8 cellular contexts compared by ENCODE assay signal in genomic region chr1:183185941-183186490, GRCh38. TPM values are rescaled to one million over a fixed set of nuclear protein-coding genes. Genes with fewer than 3 reads are reported as not detected.
DNase-seq lines count a peak whose midpoint lies in the region; ATAC-seq lines count a peak whose summit lies in the region.

Gene LAMC2 (plus strand): TSS chr1:183186264. CDS start chr1:183186353, 89 bp downstream.

- intact Hi-C loops in right cardiac atrium (cut with DNase I), result no loop called here

- WGBS in right cardiac atrium, result 35% methylated on average over 30 of the region's 30 CpGs

- H3K36me3 Mint-ChIP-seq in activated T-helper 17 cell treated with anti-CD3 and anti-CD28 coated beads, Interleukin-2, amount 50 U/mL, for 72 hours (ENCODE audit: low read depth), result no peaks in the 10 kb centered on the region

- H3K4me1 ChIP-seq in right cardiac atrium (ENCODE audit: control insufficient read depth, insufficient read depth, low read length), result peaks cover 2% of the 10 kb centered on the region

- peaks cover 27% of the 10 kb centered on the region for H3K27me3 Mint-ChIP-seq in activated T-helper 17 cell treated with anti-CD3 and anti-CD28 coated beads, Interleukin-2, amount 50 U/mL, for 72 hours

- no peak within 1 kb of the TSS for H3K27ac Mint-ChIP-seq in activated T-helper 17 cell treated with anti-CD3 and anti-CD28 coated beads, Interleukin-2, amount 50 U/mL, for 72 hours

- DNase-seq in NCI-H345 (lab: John Stamatoyannopoulos, UW) (peak; percentile 14), NCI-H345 treated with DMSO at 0.1 percent for 48 hours (lab: John Stamatoyannopoulos, UW; ENCODE audit: unreplicated experiment) (no peak), right cardiac atrium (peak in 2 of 3 donors; percentile 22 to 63), retina (peak; percentile 66), COLO829 (ENCODE audit: low spot score) (no peak)

- H3K9me3 ChIP-seq in right cardiac atrium (ENCODE audit: control insufficient read depth, low read length), result no peaks in the 10 kb centered on the region

- no peaks in the 10 kb centered on the region for H3K9me3 Mint-ChIP-seq in activated T-helper 17 cell treated with anti-CD3 and anti-CD28 coated beads, Interleukin-2, amount 50 U/mL, for 72 hours

- H3K4me3 Mint-ChIP-seq in activated T-helper 17 cell treated with anti-CD3 and anti-CD28 coated beads, Interleukin-2, amount 50 U/mL, for 72 hours, result no peak within 1 kb of the TSS

- ATAC-seq in activated T-helper 17 cell treated with anti-CD3 and anti-CD28 coated beads, Interleukin-2, amount 50 U/mL, for 72 hours (replicated peaks), result peak; percentile 86
- ATAC-seq in right cardiac atrium (peak; percentile 80), HG02973 (IDR thresholded peaks at IDR 0.05; ENCODE audit: unreplicated experiment) (no peak), HG02970 (IDR thresholded peaks at IDR 0.05; ENCODE audit: low FRiP score, unreplicated experiment) (no peak)

- H3K27ac ChIP-seq in right cardiac atrium (ENCODE audit: low read length), result no peak within 1 kb of the TSS

- H3K4me3 ChIP-seq in right cardiac atrium (ENCODE audit: low read length), result peak within 1 kb of the TSS; percentile 30

- H3K4me1 Mint-ChIP-seq in activated T-helper 17 cell treated with anti-CD3 and anti-CD28 coated beads, Interleukin-2, amount 50 U/mL, for 72 hours, result no peaks in the 10 kb centered on the region

- no peaks in the 10 kb centered on the region for H3K27me3 ChIP-seq in right cardiac atrium (ENCODE audit: control insufficient read depth, insufficient read depth)

RNA-seq across cellular contexts. Expression of gene LAMC2, which starts in this region (rescaled TPM):
- under 1 TPM; 0.04 to 0.05 TPM for total RNA-seq in activated T-helper 17 cell treated with anti-CD3 and anti-CD28 coated beads, Interleukin-2, amount 50 U/mL, for 72 hours
- 1 to 10 TPM in 3 of 4 donors, under 1 TPM in 1; 0.99 to 3.0 (median 1.4) TPM for total RNA-seq in right cardiac atrium
- polyA plus RNA-seq in right cardiac atrium, result 0.70 TPM

Comparison
In these comparisons a context has a peak if more than half of its experiments do, and no peak if none do; other contexts are left out.
1. DNase-seq: peak in NCI-H345 (single experiment), right cardiac atrium (2 of 3) and retina (single experiment); none in NCI-H345 treated with DMSO at 0.1 percent for 48 hours (single experiment) and COLO829 (single experiment).
2. Peak in ATAC-seq in activated T-helper 17 cell treated with anti-CD3 and anti-CD28 coated beads, Interleukin-2, amount 50 U/mL, for 72 hours; RNA of the gene not detected or under 1 TPM.
3. ATAC-seq: peak in right cardiac atrium (2 of 2); none in HG02973 (single experiment) and HG02970 (single experiment).